In the genomic region with DNA sequence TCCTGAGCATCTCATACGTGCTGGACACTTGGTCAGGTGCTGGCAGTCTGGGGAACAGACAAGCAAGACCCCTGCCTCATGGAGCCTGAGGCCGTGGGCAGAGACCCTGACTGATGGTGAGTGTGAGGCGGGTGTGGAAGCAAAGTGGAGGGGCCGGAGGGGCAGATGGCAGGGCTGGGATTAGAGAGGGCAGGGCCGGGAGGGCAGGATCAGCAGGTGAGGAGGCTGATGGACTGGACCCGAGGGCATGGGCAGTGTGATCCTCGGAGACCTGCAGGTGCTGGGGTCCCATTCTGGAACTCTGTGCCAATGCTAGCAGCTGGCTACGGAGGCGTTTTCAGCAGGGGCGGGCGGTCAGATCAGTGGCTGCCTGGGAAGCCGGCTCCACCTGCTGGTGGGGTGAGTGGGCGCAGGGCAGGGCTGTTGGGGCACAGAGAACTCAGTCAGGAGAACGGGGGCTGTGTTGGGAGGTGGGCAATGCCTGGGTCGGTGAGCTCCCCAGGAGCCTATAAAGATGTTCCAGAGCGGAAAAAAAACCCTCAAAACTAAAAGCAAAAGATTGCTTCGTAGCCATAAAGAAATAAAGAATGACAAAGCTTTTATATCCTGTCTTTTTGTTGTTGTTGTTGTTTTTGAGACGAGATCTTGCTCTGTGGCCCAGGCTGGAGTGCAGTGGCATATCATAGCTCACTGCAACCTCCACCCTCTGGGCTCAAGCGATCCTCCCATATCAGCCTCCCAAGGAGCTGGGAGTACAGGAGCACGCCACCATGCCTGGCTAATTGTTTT, we compare ENCODE assay signal across 2 cellular contexts.
A peak's percentile ranks its signal among the peaks of the same experiment; 100 is the strongest.
TF ChIP-seq lines count a peak whose summit lies in the region.

No MANE protein-coding gene starts in this region.

TF ChIP-seq in Ishikawa, 13 proteins besides CTCF, POLR2A, EP300 and RAD21:
- TF ChIP-seq EGR1 (IDR thresholded peaks at IDR 0.05) (no peak), ZBTB7A (IDR thresholded peaks at IDR 0.05; ENCODE audit: low read depth) (no peak)
- TF ChIP-seq, protein P1, sequence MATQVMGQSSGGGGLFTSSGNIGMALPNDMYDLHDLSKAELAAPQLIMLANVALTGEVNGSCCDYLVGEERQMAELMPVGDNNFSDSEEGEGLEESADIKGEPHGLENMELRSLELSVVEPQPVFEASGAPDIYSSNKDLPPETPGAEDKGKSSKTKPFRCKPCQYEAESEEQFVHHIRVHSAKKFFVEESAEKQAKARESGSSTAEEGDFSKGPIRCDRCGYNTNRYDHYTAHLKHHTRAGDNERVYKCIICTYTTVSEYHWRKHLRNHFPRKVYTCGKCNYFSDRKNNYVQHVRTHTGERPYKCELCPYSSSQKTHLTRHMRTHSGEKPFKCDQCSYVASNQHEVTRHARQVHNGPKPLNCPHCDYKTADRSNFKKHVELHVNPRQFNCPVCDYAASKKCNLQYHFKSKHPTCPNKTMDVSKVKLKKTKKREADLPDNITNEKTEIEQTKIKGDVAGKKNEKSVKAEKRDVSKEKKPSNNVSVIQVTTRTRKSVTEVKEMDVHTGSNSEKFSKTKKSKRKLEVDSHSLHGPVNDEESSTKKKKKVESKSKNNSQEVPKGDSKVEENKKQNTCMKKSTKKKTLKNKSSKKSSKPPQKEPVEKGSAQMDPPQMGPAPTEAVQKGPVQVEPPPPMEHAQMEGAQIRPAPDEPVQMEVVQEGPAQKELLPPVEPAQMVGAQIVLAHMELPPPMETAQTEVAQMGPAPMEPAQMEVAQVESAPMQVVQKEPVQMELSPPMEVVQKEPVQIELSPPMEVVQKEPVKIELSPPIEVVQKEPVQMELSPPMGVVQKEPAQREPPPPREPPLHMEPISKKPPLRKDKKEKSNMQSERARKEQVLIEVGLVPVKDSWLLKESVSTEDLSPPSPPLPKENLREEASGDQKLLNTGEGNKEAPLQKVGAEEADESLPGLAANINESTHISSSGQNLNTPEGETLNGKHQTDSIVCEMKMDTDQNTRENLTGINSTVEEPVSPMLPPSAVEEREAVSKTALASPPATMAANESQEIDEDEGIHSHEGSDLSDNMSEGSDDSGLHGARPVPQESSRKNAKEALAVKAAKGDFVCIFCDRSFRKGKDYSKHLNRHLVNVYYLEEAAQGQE (IDR thresholded peaks at IDR 0.05; ENCODE audit: low read depth) = no peak
TF ChIP-seq in Ishikawa: peak in this region for 0.

TF ChIP-seq in HepG2, 621 proteins besides CTCF, POLR2A, EP300 and RAD21:
- TF ChIP-seq NCOR1 (IDR thresholded peaks at IDR 0.05; ENCODE audit: borderline replicate concordance, low read length) = no peak
- TF ChIP-seq, protein P2, sequence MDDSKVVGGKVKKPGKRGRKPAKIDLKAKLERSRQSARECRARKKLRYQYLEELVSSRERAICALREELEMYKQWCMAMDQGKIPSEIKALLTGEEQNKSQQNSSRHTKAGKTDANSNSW (CRISPR knock-in tag; IDR thresholded peaks at IDR 0.05; ENCODE audit: borderline replicate concordance) = no peak
- peak; percentile 63 for TF ChIP-seq STAG1 (CRISPR knock-in tag; IDR thresholded peaks at IDR 0.05)
- 0 out of 2 replicates have a peak, but pooled peaks have one; percentile 23 for TF ChIP-seq HNRNPL (IDR thresholded peaks at IDR 0.05; ENCODE audit: low read depth, low read length)
- TF ChIP-seq, protein P3, sequence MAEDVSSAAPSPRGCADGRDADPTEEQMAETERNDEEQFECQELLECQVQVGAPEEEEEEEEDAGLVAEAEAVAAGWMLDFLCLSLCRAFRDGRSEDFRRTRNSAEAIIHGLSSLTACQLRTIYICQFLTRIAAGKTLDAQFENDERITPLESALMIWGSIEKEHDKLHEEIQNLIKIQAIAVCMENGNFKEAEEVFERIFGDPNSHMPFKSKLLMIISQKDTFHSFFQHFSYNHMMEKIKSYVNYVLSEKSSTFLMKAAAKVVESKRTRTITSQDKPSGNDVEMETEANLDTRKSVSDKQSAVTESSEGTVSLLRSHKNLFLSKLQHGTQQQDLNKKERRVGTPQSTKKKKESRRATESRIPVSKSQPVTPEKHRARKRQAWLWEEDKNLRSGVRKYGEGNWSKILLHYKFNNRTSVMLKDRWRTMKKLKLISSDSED (CRISPR knock-in tag; IDR thresholded peaks at IDR 0.05) = no peak
- TF ChIP-seq ZMYM3 (CRISPR knock-in tag; IDR thresholded peaks at IDR 0.05) = no peak
- TF ChIP-seq TCF7 (IDR thresholded peaks at IDR 0.05; ENCODE audit: low read depth) = no peak
- no peak for TF ChIP-seq RBM39 (IDR thresholded peaks at IDR 0.05; ENCODE audit: low read depth, low read length, poor library complexity, severe bottlenecking)
- TF ChIP-seq SIN3B (IDR thresholded peaks at IDR 0.05; ENCODE audit: low read length) = no peak
- TF ChIP-seq SOX6 (IDR thresholded peaks at IDR 0.05) = no peak
- no peak for TF ChIP-seq SOX6 (CRISPR knock-in tag; IDR thresholded peaks at IDR 0.05)
